Comparison of ENCODE assay signal across 22 cellular contexts in the genomic region with DNA sequence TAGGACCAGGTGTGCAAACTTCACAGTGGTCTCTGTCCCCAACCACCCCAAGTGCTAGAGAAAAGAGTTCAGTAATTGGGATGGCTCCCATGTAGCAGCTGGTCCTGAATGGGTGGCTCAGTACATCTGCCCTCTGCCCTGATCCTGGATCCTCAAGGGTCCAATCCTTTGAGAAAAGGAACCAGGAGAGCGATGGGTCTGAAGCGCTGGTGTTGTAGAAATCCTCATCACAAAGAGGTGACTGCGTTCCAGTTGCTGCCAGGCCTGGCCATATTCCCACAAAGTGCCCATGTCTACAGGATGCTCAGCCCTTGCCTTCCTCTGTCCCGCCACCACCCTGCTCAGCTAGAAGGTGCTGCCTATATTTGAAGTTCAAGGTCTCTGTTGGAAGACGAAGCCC. TPM values are rescaled to one million over a fixed set of nuclear protein-coding genes. Genes with fewer than 3 reads are reported as not detected.
"Had no signal": no experiment of that assay in that cellular context is flagged by ENCODE, and none has a peak within 500 bp of the region (broad histone marks: within the 10 kb centered on the region; RNA-seq: fewer than 3 reads in every experiment).

No MANE protein-coding gene starts in this region.

- H3K27ac Mint-ChIP-seq: natural killer cell treated with Interleukin-12 subunit alpha and Interleukin-12 subunit beta and Interleukin-15 and Interleukin-18, amount 100 ng/mL, for 72 hours; progenitor cell of endocrine pancreas; stimulated activated naive B cell treated with anti-CD40 and anti-IgM and Interleukin-4, amounts not matched to agents 10 μg/mL and 1 μg/mL and 100 μg/mL, for 72 hours; type B pancreatic cell had no signal

- H3K4me1 ChIP-seq: right lobe of liver, uterus had no signal

- H3K4me2 ChIP-seq: smooth muscle cell had no signal

- H3K27ac ChIP-seq: left ventricle myocardium inferior, ovary, right atrium auricular region, right lobe of liver, tibial nerve, uterus had no signal

- H3K9me3 ChIP-seq: left ventricle myocardium inferior, mucosa of descending colon, ovary, right atrium auricular region, right lobe of liver, tibial nerve, uterus had no signal

- H3K27me3 ChIP-seq: ovary, right atrium auricular region, right lobe of liver, tibial nerve, uterus had no signal

- DNase-seq: islet precursor cell; left ventricle myocardium inferior; midbrain; mucosa of descending colon; naive thymus-derived CD4-positive, alpha-beta T cell; right lobe of liver; stimulated activated CD4-positive, alpha-beta T cell treated with anti-CD3 and anti-CD28 coated beads, Interleukin-1b, Interleukin-23, amount 100 ng/mL, for 48 hours; stimulated activated CD4-positive, alpha-beta T cell treated with anti-CD3 and anti-CD28 coated beads, Interleukin-2, amount 100 ng/mL, for 48 hours; stimulated activated CD8-positive, alpha-beta memory T cell treated with anti-CD3 and anti-CD28 coated beads, Interleukin-4, amount 100 ng/mL, for 48 hours; stimulated activated naive B cell treated with anti-CD40 and anti-IgM and Interleukin-4, amounts not matched to agents 10 μg/mL and 1 μg/mL and 100 μg/mL, for 72 hours; stimulated activated naive CD8-positive, alpha-beta T cell treated with anti-CD3 and anti-CD28 coated beads, Interleukin-15, amount 100 ng/mL, for 72 hours; substantia nigra; uterus had no signal

- H3K27me3 Mint-ChIP-seq: naive thymus-derived CD4-positive, alpha-beta T cell; natural killer cell treated with Interleukin-12 subunit alpha and Interleukin-12 subunit beta and Interleukin-15 and Interleukin-18, amount 100 ng/mL, for 72 hours; progenitor cell of endocrine pancreas; stimulated activated naive B cell treated with anti-CD40 and anti-IgM and Interleukin-4, amounts not matched to agents 10 μg/mL and 1 μg/mL and 100 μg/mL, for 72 hours; stimulated activated naive CD8-positive, alpha-beta T cell treated with anti-CD3 and anti-CD28 coated beads, Interleukin-15, amount 100 ng/mL, for 72 hours; type B pancreatic cell had no signal

- H3K36me3 ChIP-seq: ovary, uterus had no signal

- ATAC-seq: mucosa of descending colon; naive thymus-derived CD4-positive, alpha-beta T cell; natural killer cell treated with Interleukin-12 subunit alpha and Interleukin-12 subunit beta and Interleukin-15 and Interleukin-18, amount 100 ng/mL, for 72 hours; right lobe of liver; stimulated activated naive B cell treated with anti-CD40 and anti-IgM and Interleukin-4, amounts not matched to agents 10 μg/mL and 1 μg/mL and 100 μg/mL, for 72 hours; stimulated activated naive CD8-positive, alpha-beta T cell treated with anti-CD3 and anti-CD28 coated beads, Interleukin-15, amount 100 ng/mL, for 72 hours had no signal

- H3K4me3 ChIP-seq: left ventricle myocardium inferior, lung, mucosa of descending colon, ovary, right atrium auricular region, right lobe of liver, smooth muscle cell, tibial nerve, uterus had no signal

- H3K9me3 Mint-ChIP-seq: natural killer cell treated with Interleukin-12 subunit alpha and Interleukin-12 subunit beta and Interleukin-15 and Interleukin-18, amount 100 ng/mL, for 72 hours; stimulated activated naive B cell treated with anti-CD40 and anti-IgM and Interleukin-4, amounts not matched to agents 10 μg/mL and 1 μg/mL and 100 μg/mL, for 72 hours; stimulated activated naive CD8-positive, alpha-beta T cell treated with anti-CD3 and anti-CD28 coated beads, Interleukin-15, amount 100 ng/mL, for 72 hours; type B pancreatic cell had no signal

- H3K4me3 Mint-ChIP-seq: naive thymus-derived CD4-positive, alpha-beta T cell; natural killer cell treated with Interleukin-12 subunit alpha and Interleukin-12 subunit beta and Interleukin-15 and Interleukin-18, amount 100 ng/mL, for 72 hours; stimulated activated naive B cell treated with anti-CD40 and anti-IgM and Interleukin-4, amounts not matched to agents 10 μg/mL and 1 μg/mL and 100 μg/mL, for 72 hours; stimulated activated naive CD8-positive, alpha-beta T cell treated with anti-CD3 and anti-CD28 coated beads, Interleukin-15, amount 100 ng/mL, for 72 hours; type B pancreatic cell had no signal

RNA-seq across cellular contexts. Expression of a gene that starts 26.0 kb away (rescaled TPM):
- total RNA-seq: mesenteric fat pad had no signal
